ENCODE assay signal across 20 cellular contexts in genomic region chr15:94348084-94348483, GRCh38.
"Had no signal": no experiment of that assay in that cellular context is flagged by ENCODE, and none has a peak within 500 bp of the region (broad histone marks: within the 10 kb centered on the region; RNA-seq: fewer than 3 reads in every experiment).

No MANE protein-coding gene starts in this region.

- H3K4me1 ChIP-seq: breast epithelium, esophagus muscularis mucosa, lower lobe of right lung had no signal

- H3K36me3 ChIP-seq: breast epithelium, esophagus muscularis mucosa had no signal

- DNase-seq: activated CD4-positive, alpha-beta T cell treated with anti-CD3 and anti-CD28 coated beads for 4 hours; activated CD8-positive, alpha-beta T cell treated with anti-CD3 and anti-CD28 coated beads for 36 hours; activated effector memory CD4-positive, alpha-beta T cell treated with anti-CD3 and anti-CD28 coated beads, Interleukin-2, amount 50 U/mL, for 16 hours; activated T-cell treated with anti-CD3 and anti-CD28 coated beads, Interleukin-2, amount 50 U/mL, for 1 hour; cerebellar nuclear complex; cortex of kidney; effector CD4-positive, alpha-beta T cell; left cardiac atrium; lower lobe of right lung; stimulated activated CD4-positive, alpha-beta T cell treated with anti-CD3 and anti-CD28 coated beads, Interleukin-2, amount 100 ng/mL, for 24 hours had no signal

- ATAC-seq: activated CD8-positive, alpha-beta T cell treated with anti-CD3 and anti-CD28 coated beads for 36 hours; left cardiac atrium; lower lobe of right lung; WTC11 had no signal

- H3K4me1 Mint-ChIP-seq: activated naive CD4-positive, alpha-beta T cell treated with anti-CD3 and anti-CD28 coated beads, Interleukin-2, amount 50 U/mL, for 24 hours had no signal

- H3K27ac ChIP-seq: breast epithelium, esophagus muscularis mucosa, lower lobe of right lung had no signal

- H3K4me3 ChIP-seq: breast epithelium, esophagus muscularis mucosa, lower lobe of right lung had no signal

- H3K27me3 ChIP-seq: breast epithelium, esophagus muscularis mucosa had no signal

- FAIRE-seq: astrocyte, islet of Langerhans had no signal

- H3K4me3 Mint-ChIP-seq: activated CD8-positive, alpha-beta T cell treated with anti-CD3 and anti-CD28 coated beads for 36 hours; activated naive CD4-positive, alpha-beta T cell treated with anti-CD3 and anti-CD28 coated beads, Interleukin-2, amount 50 U/mL, for 24 hours; neural crest cell; stimulated activated naive CD8-positive, alpha-beta T cell treated with anti-CD3 and anti-CD28 coated beads, Interleukin-15, Interleukin-2, amounts not matched to agents 100 ng/mL and 50 ng/mL, for 24 hours; type B pancreatic cell; WTC11 had no signal

- H3K9me3 Mint-ChIP-seq: activated CD8-positive, alpha-beta T cell treated with anti-CD3 and anti-CD28 coated beads for 36 hours; activated naive CD4-positive, alpha-beta T cell treated with anti-CD3 and anti-CD28 coated beads, Interleukin-2, amount 50 U/mL, for 24 hours; neural crest cell; stimulated activated naive CD8-positive, alpha-beta T cell treated with anti-CD3 and anti-CD28 coated beads, Interleukin-15, Interleukin-2, amounts not matched to agents 100 ng/mL and 50 ng/mL, for 24 hours; type B pancreatic cell had no signal

- H3K9me3 ChIP-seq: breast epithelium, esophagus muscularis mucosa, lower lobe of right lung had no signal

- H3K27ac Mint-ChIP-seq: activated CD8-positive, alpha-beta T cell treated with anti-CD3 and anti-CD28 coated beads for 36 hours; activated naive CD4-positive, alpha-beta T cell treated with anti-CD3 and anti-CD28 coated beads, Interleukin-2, amount 50 U/mL, for 24 hours; progenitor cell of endocrine pancreas; stimulated activated naive CD8-positive, alpha-beta T cell treated with anti-CD3 and anti-CD28 coated beads, Interleukin-15, Interleukin-2, amounts not matched to agents 100 ng/mL and 50 ng/mL, for 24 hours; type B pancreatic cell; WTC11 had no signal
